ENCODE assay signal across 22 cellular contexts in the genomic region with DNA sequence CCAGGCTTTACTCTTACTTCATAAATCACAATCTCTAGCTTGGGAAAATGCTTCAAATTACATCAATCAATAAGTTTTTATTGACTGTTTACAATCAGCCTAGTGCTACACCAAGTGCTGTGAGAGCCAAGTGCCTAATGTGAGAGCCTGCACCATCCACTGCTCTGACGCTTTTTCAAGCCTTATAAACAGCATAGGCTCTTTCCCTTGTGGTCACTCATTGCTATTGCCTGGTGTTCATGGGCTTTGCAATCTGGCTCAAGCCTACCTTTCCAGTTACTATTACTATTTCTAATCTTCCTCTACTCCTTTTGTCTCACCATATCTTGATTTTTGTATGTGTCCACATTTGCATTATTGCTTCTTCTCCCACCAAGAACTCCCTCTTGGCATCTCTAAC.
"Had no signal": no experiment of that assay in that cellular context is flagged by ENCODE, and none has a peak within 500 bp of the region (broad histone marks: within the 10 kb centered on the region; RNA-seq: fewer than 3 reads in every experiment).

No MANE protein-coding gene starts in this region.

- H3K27ac Mint-ChIP-seq: activated B cell treated with CpG ODN at 0.5 μM for 24 hours; activated CD4-positive, alpha-beta memory T cell treated with anti-CD3 and anti-CD28 coated beads, Interleukin-2, amount 10 ng/mL, durations not matched to agents 7 days and 5 days; activated naive CD8-positive, alpha-beta T cell treated with anti-CD3 and anti-CD28 coated beads for 36 hours; activated T-helper 17 cell treated with anti-CD3 and anti-CD28 coated beads, Interleukin-2, amount 50 U/mL, for 72 hours; brain; nephron progenitor cell; T-helper 2 cell treated with Interferon-gamma antibody and Interleukin-4, amounts not matched to agents 5 μg/mL and 100 μg/mL, for 36 hours had no signal

- H3K36me3 Mint-ChIP-seq: brain had no signal

- H3K36me3 ChIP-seq: thyroid gland had no signal

- H3K27me3 ChIP-seq: esophagus muscularis mucosa, thyroid gland had no signal

- H3K9me3 Mint-ChIP-seq: activated B cell treated with CpG ODN at 0.5 μM for 24 hours; activated CD4-positive, alpha-beta memory T cell treated with anti-CD3 and anti-CD28 coated beads, Interleukin-2, amount 10 ng/mL, durations not matched to agents 7 days and 5 days; activated naive CD8-positive, alpha-beta T cell treated with anti-CD3 and anti-CD28 coated beads for 36 hours; activated T-helper 17 cell treated with anti-CD3 and anti-CD28 coated beads, Interleukin-2, amount 50 U/mL, for 72 hours; brain; T-helper 2 cell treated with Interferon-gamma antibody and Interleukin-4, amounts not matched to agents 5 μg/mL and 100 μg/mL, for 36 hours had no signal

- H3K4me1 ChIP-seq: esophagus muscularis mucosa, thyroid gland had no signal

- ATAC-seq: activated T-helper 17 cell treated with anti-CD3 and anti-CD28 coated beads, Interleukin-2, amount 50 U/mL, for 72 hours; left lobe of liver had no signal

- H3K27me3 Mint-ChIP-seq: activated B cell treated with CpG ODN at 0.5 μM for 24 hours; activated CD4-positive, alpha-beta memory T cell treated with anti-CD3 and anti-CD28 coated beads, Interleukin-2, amount 10 ng/mL, durations not matched to agents 7 days and 5 days; activated naive CD8-positive, alpha-beta T cell treated with anti-CD3 and anti-CD28 coated beads for 36 hours; activated T-helper 17 cell treated with anti-CD3 and anti-CD28 coated beads, Interleukin-2, amount 50 U/mL, for 72 hours; brain had no signal

- H3K9me3 ChIP-seq: esophagus muscularis mucosa, thyroid gland had no signal

- H3K4me3 Mint-ChIP-seq: activated B cell treated with CpG ODN at 0.5 μM for 24 hours; activated CD4-positive, alpha-beta memory T cell treated with anti-CD3 and anti-CD28 coated beads, Interleukin-2, amount 10 ng/mL, durations not matched to agents 7 days and 5 days; activated naive CD8-positive, alpha-beta T cell treated with anti-CD3 and anti-CD28 coated beads for 36 hours; activated T-helper 17 cell treated with anti-CD3 and anti-CD28 coated beads, Interleukin-2, amount 50 U/mL, for 72 hours; brain; nephron progenitor cell; T-helper 2 cell treated with Interferon-gamma antibody and Interleukin-4, amounts not matched to agents 5 μg/mL and 100 μg/mL, for 36 hours had no signal

- H3K27ac ChIP-seq: esophagus muscularis mucosa, thyroid gland had no signal

- H3K4me3 ChIP-seq: esophagus muscularis mucosa, thyroid gland had no signal

- DNase-seq: activated B cell treated with CpG ODN at 0.5 μM for 24 hours; activated CD4-positive, alpha-beta memory T cell treated with anti-CD3 and anti-CD28 coated beads, Interleukin-2, amount 10 ng/mL, durations not matched to agents 7 days and 5 days; activated CD4-positive, alpha-beta T cell treated with anti-CD3 and anti-CD28 coated beads for 48 hours; activated naive CD4-positive, alpha-beta T cell; activated naive CD8-positive, alpha-beta T cell treated with anti-CD3 and anti-CD28 coated beads for 36 hours; activated T-cell treated with anti-CD3 and anti-CD28 coated beads, Interleukin-2, amount 50 U/mL, for 1 hour; amniotic stem cell; central memory CD4-positive, alpha-beta T cell; cortex of kidney; kidney; mammary epithelial cell; nephron progenitor cell; occipital lobe; stimulated activated CD4-positive, alpha-beta T cell treated with anti-CD3 and anti-CD28 coated beads, Interleukin-2, amount 100 ng/mL, for 24 hours; stimulated activated naive CD4-positive, alpha-beta T cell treated with Interleukin-2 at 50 U/mL for 16 hours; thyroid gland had no signal

- H3K4me1 Mint-ChIP-seq: activated B cell treated with CpG ODN at 0.5 μM for 24 hours; activated CD4-positive, alpha-beta memory T cell treated with anti-CD3 and anti-CD28 coated beads, Interleukin-2, amount 10 ng/mL, durations not matched to agents 7 days and 5 days; activated naive CD8-positive, alpha-beta T cell treated with anti-CD3 and anti-CD28 coated beads for 36 hours; activated T-helper 17 cell treated with anti-CD3 and anti-CD28 coated beads, Interleukin-2, amount 50 U/mL, for 72 hours; brain; nephron progenitor cell had no signal

- FAIRE-seq: kidney, TTC549 had no signal
